ENCODE assay signal across 8 cellular contexts in the genomic region with DNA sequence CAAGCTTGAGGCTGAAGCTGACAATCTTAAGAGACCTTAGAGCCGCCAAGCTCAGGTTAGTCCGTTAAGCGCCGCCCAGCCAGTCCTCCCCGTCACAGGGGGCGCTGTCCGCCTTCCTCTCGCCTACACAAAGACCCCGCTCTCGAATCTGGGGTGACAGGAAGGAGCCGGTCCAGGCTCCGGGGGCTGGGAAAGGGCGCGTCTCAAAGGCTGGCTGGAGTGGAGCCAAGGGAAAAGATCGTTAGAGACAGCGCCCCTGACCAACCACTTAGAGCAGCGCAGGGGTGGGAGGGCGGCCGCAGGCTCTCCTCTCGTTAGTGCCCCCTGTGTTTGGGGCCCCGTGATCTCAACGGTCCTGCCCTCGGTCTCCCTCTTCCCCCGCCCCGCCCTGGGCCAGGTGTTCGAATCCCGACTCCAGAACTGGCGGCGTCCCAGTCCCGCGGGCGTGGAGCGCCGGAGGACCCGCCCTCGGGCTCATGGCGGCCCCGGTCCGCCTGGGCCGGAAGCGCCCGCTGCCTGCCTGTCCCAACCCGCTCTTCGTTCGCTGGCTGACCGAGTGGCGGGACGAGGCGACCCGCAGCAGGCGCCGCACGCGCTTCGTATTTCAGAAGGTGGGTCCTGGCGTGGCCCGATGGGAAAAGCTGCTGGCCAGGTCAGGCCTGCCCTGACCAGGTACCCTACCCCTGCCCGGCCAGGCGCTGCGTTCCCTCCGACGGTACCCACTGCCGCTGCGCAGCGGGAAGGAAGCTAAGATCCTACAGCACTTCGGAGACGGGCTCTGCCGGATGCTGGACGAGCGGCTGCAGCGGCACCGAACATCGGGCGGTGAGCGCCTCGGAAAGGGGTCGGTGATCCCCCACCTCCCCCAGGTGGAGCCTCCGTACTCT. TPM values are rescaled to one million over a fixed set of nuclear protein-coding genes. Genes with fewer than 3 reads are reported as not detected.
DNase-seq lines count a peak whose midpoint lies in the region; ATAC-seq and TF ChIP-seq lines count a peak whose summit lies in the region.

MUS81 (plus strand) TSS at position 156 of the 887 bp plus-strand sequence; CDS start at position 477, 321 bp downstream.

- peak within 1 kb of the TSS; percentile 92 to 99 for H3K27ac Mint-ChIP-seq in activated naive CD4-positive, alpha-beta T cell treated with anti-CD3 and anti-CD28 coated beads, Interleukin-2, amount 50 U/mL, for 72 hours

- H3K27ac ChIP-seq in GM23248 (peak within 1 kb of the TSS; percentile 84), temporal lobe (ENCODE audit: low read depth, low read length) (peak within 1 kb of the TSS; percentile 95)

- H3K9ac ChIP-seq in GM23248: peak within 1 kb of the TSS; percentile 90

- H3K4me1 ChIP-seq in GM23248 (ENCODE audit: insufficient read depth): peaks cover 17% of the 10 kb centered on the region

- in situ Hi-C loops in GM23248 (cut with MboI): no loop called here

- ATAC-seq in activated naive CD4-positive, alpha-beta T cell treated with anti-CD3 and anti-CD28 coated beads, Interleukin-2, amount 50 U/mL, for 72 hours: peak; percentile 42
- peak; percentile 57 for ATAC-seq in omental fat pad (ENCODE audit: low FRiP score)

- H3F3A ChIP-seq in GM23248 (ENCODE audit: insufficient read depth): peaks cover 49% of the 10 kb centered on the region

- H3K9me2 ChIP-seq in GM23248 (ENCODE audit: insufficient read depth): no peaks in the 10 kb centered on the region

- peak within 1 kb of the TSS; percentile 94 for H3K4me2 ChIP-seq in GM23248 (ENCODE audit: unreplicated experiment)

- H3K36me3 Mint-ChIP-seq in activated naive CD4-positive, alpha-beta T cell treated with anti-CD3 and anti-CD28 coated beads, Interleukin-2, amount 50 U/mL, for 72 hours: peaks cover 42 to 51% of the 10 kb centered on the region in 2 donors

- 1% methylated on average over 70 to 72 of the region's 78 CpGs for WGBS in GM23248 (ENCODE audit: low coverage in 1 of 2, low lambda C conversion rate in 2 of 2, missing lambda C conversion rate in 2 of 2), 2 experiments

- peak within 1 kb of the TSS; percentile 92 for H3K4me3 ChIP-seq in GM23248

- H3K36me3 ChIP-seq in GM23248 (ENCODE audit: low read depth): peaks cover 17% of the 10 kb centered on the region; the same call in 1 of the 2 replicates

- peak; percentile 97 for DNase-seq in COR-L47 (lab: John Stamatoyannopoulos, UW)
- peak; percentile 98 for DNase-seq in GM23248
- peak; percentile 97 for DNase-seq in NCI-H1105 treated with DMSO at 0.1 percent for 48 hours (lab: John Stamatoyannopoulos, UW)
- DNase-seq in SKM-1 treated with dmso at 0.1 percent for 144 hours (lab: John Stamatoyannopoulos, UW; ENCODE audit: unreplicated experiment): peak; percentile 94
- DNase-seq in activated naive CD4-positive, alpha-beta T cell treated with anti-CD3 and anti-CD28 coated beads, Interleukin-2, amount 50 U/mL, for 72 hours (ENCODE audit: low spot score in 2 of 2): peak; percentile 90 to 98
- DNase-seq in glomerular endothelial cell (ENCODE audit: extremely low read depth, low read depth, low spot score): no peak
- DNase-seq in omental fat pad (ENCODE audit: low spot score): peak; percentile 98

- peak in 1 of 3 donors; percentile 82 for TF ChIP-seq CTCF in omental fat pad (IDR thresholded peaks at IDR 0.05)

- H3K9me3 Mint-ChIP-seq in activated naive CD4-positive, alpha-beta T cell treated with anti-CD3 and anti-CD28 coated beads, Interleukin-2, amount 50 U/mL, for 72 hours: no peaks in the 10 kb centered on the region

- H3K79me2 ChIP-seq in GM23248 (ENCODE audit: insufficient read depth): peaks cover 55% of the 10 kb centered on the region

- peaks cover 11% of the 10 kb centered on the region; the same call in 1 of the 2 replicates for H4K20me1 ChIP-seq in GM23248 (ENCODE audit: insufficient read depth)

- H3K9me3 ChIP-seq in GM23248 (ENCODE audit: low read depth): no peaks in the 10 kb centered on the region

- H2AFZ ChIP-seq in GM23248: peak within 1 kb of the TSS; percentile 67

- H3K27me3 ChIP-seq in GM23248 (replicated peaks; ENCODE audit: insufficient read depth): no peaks in the 10 kb centered on the region

RNA-seq across cellular contexts. Expression of gene MUS81, which starts in this region (rescaled TPM):
- 49.6 and 56.0 TPM in 2 replicates for total RNA-seq in GM23248 (2014; rRNA removed; shearing (Covaris generic))
- polyA plus RNA-seq in GM23248 (2016; fragmentation: Nextera tagmentation; extraction: Ambion mirVana): 39.4 and 42.0 TPM in 2 replicates
- 10 to 100 TPM; 63.9 to 64.0 TPM for total RNA-seq in activated naive CD4-positive, alpha-beta T cell treated with anti-CD3 and anti-CD28 coated beads, Interleukin-2, amount 50 U/mL, for 72 hours
- total RNA-seq in glomerular endothelial cell: 50.4 and 63.4 TPM in 2 replicates
- total RNA-seq in omental fat pad: 10 to 100 TPM; 25.9 to 60.8 (median 28.8) TPM
- 31.0 TPM for total RNA-seq in temporal lobe
